In genomic region chr4:40722576-40723161, GRCh38 we compare ENCODE assay signal across 8 cellular contexts.
DNase-seq lines count a peak whose midpoint lies in the region; ATAC-seq lines count a peak whose summit lies in the region.

No MANE protein-coding gene starts in this region.

- ATAC-seq in GM18861 (IDR thresholded peaks at IDR 0.05; ENCODE audit: unreplicated experiment) (peak; percentile 48), HG02870 (IDR thresholded peaks at IDR 0.05; ENCODE audit: unreplicated experiment) (peak; percentile 66), GM21367 (IDR thresholded peaks at IDR 0.05; ENCODE audit: unreplicated experiment) (no peak)

- DNase-seq in SIG-M5 treated with dmso at 0.1 percent for 504 hours (lab: John Stamatoyannopoulos, UW; ENCODE audit: unreplicated experiment) (peak; percentile 68), medulla oblongata (ENCODE audit: extremely low spot score) (peak; percentile 66), NCI-H446 treated with DMSO at 0.1 percent for 48 hours (lab: John Stamatoyannopoulos, UW) (no peak), 8988T (no peak)
- DNase-seq in stimulated activated CD4-positive, alpha-beta T cell treated with anti-CD3 and anti-CD28 coated beads, Interleukin-4, amount 100 ng/mL, for 24 hours: no peak

Comparison
In these comparisons a context has a peak if more than half of its experiments do, and no peak if none do; other contexts are left out.
1. DNase-seq: peak in SIG-M5 treated with dmso at 0.1 percent for 504 hours (single experiment) and medulla oblongata (single experiment); none in NCI-H446 treated with DMSO at 0.1 percent for 48 hours (single experiment), 8988T (single experiment) and stimulated activated CD4-positive, alpha-beta T cell treated with anti-CD3 and anti-CD28 coated beads, Interleukin-4, amount 100 ng/mL, for 24 hours (single experiment).